ENCODE assay signal across 8 cellular contexts in genomic region chr12:4829793-4830162, GRCh38.
A peak's percentile ranks its signal among the peaks of the same experiment; 100 is the strongest.
DNase-seq lines count a peak whose midpoint lies in the region; ATAC-seq and TF ChIP-seq lines count a peak whose summit lies in the region.

No MANE protein-coding gene starts in this region.

- no peak overlapping the region for H3K27ac ChIP-seq in PC-3 (ENCODE audit: low read length)

- peak; percentile 6 for ATAC-seq in HG02981 (IDR thresholded peaks at IDR 0.05; ENCODE audit: unreplicated experiment)
- ATAC-seq in stimulated activated naive CD8-positive, alpha-beta T cell treated with anti-CD3 and anti-CD28 coated beads, Interleukin-15, amount 100 ng/mL, for 72 hours, result peak; percentile 45
- no peak for ATAC-seq in PC-3

- H3K4me3 ChIP-seq in PC-3 (ENCODE audit: low read length), result no peak overlapping the region

- BruUV-seq in PC-3 (replicated peaks; lab: Mats Ljungman, UMichigan), result no TSS peak

- no peaks in the 10 kb centered on the region for H3K9me2 ChIP-seq in PC-3 (replicated peaks; ENCODE audit: low read length)

- no peak overlapping the region for H2AFZ ChIP-seq in PC-3 (ENCODE audit: low read length)

- peaks cover 36% of the 10 kb centered on the region for H3K27me3 ChIP-seq in PC-3 (ENCODE audit: low read length)

- no peaks in the 10 kb centered on the region for H3K4me1 ChIP-seq in PC-3 (ENCODE audit: insufficient read depth, low read length)

- H3K36me3 ChIP-seq in PC-3 (ENCODE audit: low read depth, low read length), result no peaks in the 10 kb centered on the region

- peaks cover 39% of the 10 kb centered on the region for H3K36me3 Mint-ChIP-seq in activated naive CD4-positive, alpha-beta T cell treated with anti-CD3 and anti-CD28 coated beads, Interleukin-2, amount 10 ng/mL, durations not matched to agents 7 days and 5 days

- no peaks in the 10 kb centered on the region for H3F3A ChIP-seq in PC-3 (ENCODE audit: low read length, unreplicated experiment)

- peak overlapping the region; percentile 97 for H3K27ac Mint-ChIP-seq in activated naive CD4-positive, alpha-beta T cell treated with anti-CD3 and anti-CD28 coated beads, Interleukin-2, amount 10 ng/mL, durations not matched to agents 7 days and 5 days
- peak overlapping the region; percentile 95 to 96 for H3K27ac Mint-ChIP-seq in stimulated activated naive CD8-positive, alpha-beta T cell treated with anti-CD3 and anti-CD28 coated beads, Interleukin-15, amount 100 ng/mL, for 72 hours

- no peaks in the 10 kb centered on the region for H3K27me3 Mint-ChIP-seq in activated naive CD4-positive, alpha-beta T cell treated with anti-CD3 and anti-CD28 coated beads, Interleukin-2, amount 10 ng/mL, durations not matched to agents 7 days and 5 days
- no peaks in the 10 kb centered on the region for H3K27me3 Mint-ChIP-seq in stimulated activated naive CD8-positive, alpha-beta T cell treated with anti-CD3 and anti-CD28 coated beads, Interleukin-15, amount 100 ng/mL, for 72 hours

- DNase-seq in activated naive CD4-positive, alpha-beta T cell treated with anti-CD3 and anti-CD28 coated beads, Interleukin-2, amount 10 ng/mL, durations not matched to agents 7 days and 5 days, result no peak
- DNase-seq in activated naive CD4-positive, alpha-beta T cell treated with Interleukin-2 at 50 U/mL for 16 hours, result no peak
- peak; percentile 81 for DNase-seq in NCI-H345 treated with DMSO at 0.1 percent for 48 hours (lab: John Stamatoyannopoulos, UW; ENCODE audit: unreplicated experiment)
- no peak for DNase-seq in stimulated activated naive CD8-positive, alpha-beta T cell treated with anti-CD3 and anti-CD28 coated beads, Interleukin-15, amount 100 ng/mL, for 72 hours
- no peak for DNase-seq in SKM-1 (lab: John Stamatoyannopoulos, UW; ENCODE audit: unreplicated experiment)
- no peak for DNase-seq in A172 (ENCODE audit: low spot score)
- no peak for DNase-seq in PC-3

- CTCF ChIA-PET in activated naive CD4-positive, alpha-beta T cell treated with anti-CD3 and anti-CD28 coated beads, Interleukin-2, amount 10 ng/mL, durations not matched to agents 7 days and 5 days (lab: Charles Lee), result interaction anchor here (0.8 to 1.2 kb wide), 3 partner anchors 18 to 28 kb away, joined by 3 read pairs; no protein-coding TSS in a partner anchor
- CTCF ChIA-PET in PC-3 (lab: Charles Lee), result no interaction called here

- intact Hi-C loops in PC-3 (cut with micrococcal nuclease), result no loop called here

- no peaks in the 10 kb centered on the region for H3K79me2 ChIP-seq in PC-3 (ENCODE audit: low read length)

- peaks cover 10% of the 10 kb centered on the region for H3K9me3 Mint-ChIP-seq in activated naive CD4-positive, alpha-beta T cell treated with anti-CD3 and anti-CD28 coated beads, Interleukin-2, amount 10 ng/mL, durations not matched to agents 7 days and 5 days
- peaks cover 8 to 16% of the 10 kb centered on the region in 2 donors for H3K9me3 Mint-ChIP-seq in stimulated activated naive CD8-positive, alpha-beta T cell treated with anti-CD3 and anti-CD28 coated beads, Interleukin-15, amount 100 ng/mL, for 72 hours

- H3K9me3 ChIP-seq in PC-3 (ENCODE audit: low read length), result no peaks in the 10 kb centered on the region

- peaks cover 65% of the 10 kb centered on the region for H3K4me1 Mint-ChIP-seq in activated naive CD4-positive, alpha-beta T cell treated with anti-CD3 and anti-CD28 coated beads, Interleukin-2, amount 10 ng/mL, durations not matched to agents 7 days and 5 days
- peaks cover 77% of the 10 kb centered on the region for H3K4me1 Mint-ChIP-seq in stimulated activated naive CD8-positive, alpha-beta T cell treated with anti-CD3 and anti-CD28 coated beads, Interleukin-15, amount 100 ng/mL, for 72 hours

- POLR2A ChIA-PET in PC-3 (lab: Charles Lee; ENCODE audit: unreplicated experiment), result no interaction called here

- peak overlapping the region; percentile 75 for H3K4me3 Mint-ChIP-seq in activated naive CD4-positive, alpha-beta T cell treated with anti-CD3 and anti-CD28 coated beads, Interleukin-2, amount 10 ng/mL, durations not matched to agents 7 days and 5 days
- H3K4me3 Mint-ChIP-seq in stimulated activated naive CD8-positive, alpha-beta T cell treated with anti-CD3 and anti-CD28 coated beads, Interleukin-15, amount 100 ng/mL, for 72 hours, result peak overlapping the region; percentile 81 to 84

- H3K4me2 ChIP-seq in PC-3 (ENCODE audit: low read length), result no peak overlapping the region

- no peaks in the 10 kb centered on the region for H4K20me1 ChIP-seq in PC-3 (ENCODE audit: low read length)

- no peak overlapping the region for H3K9ac ChIP-seq in PC-3 (ENCODE audit: low read length)

- TF ChIP-seq CTCF in PC-3 (conservative IDR thresholded peaks at IDR 0.05; ENCODE audit: low read depth, low read length), result no peak
